ENCODE assay signal across 1 cellular context in genomic region chr3:42043116-42043796, GRCh38.
A peak's percentile ranks its signal among the peaks of the same experiment; 100 is the strongest.
TF ChIP-seq lines count a peak whose summit lies in the region.

No MANE protein-coding gene starts in this region.

TF ChIP-seq in HEK293, 187 proteins besides CTCF, POLR2A, EP300 and RAD21 (continued from another document):
- TF ChIP-seq ZNF398 (tag by site-specific recombination; IDR thresholded peaks at IDR 0.05) = peak; percentile 99
- TF ChIP-seq ZNF600 (tag by site-specific recombination; IDR thresholded peaks at IDR 0.05) = peak; percentile 60; the same call in 1 of the 2 replicates
- TF ChIP-seq ZBTB8A (tag by site-specific recombination; IDR thresholded peaks at IDR 0.05) = no peak
- TF ChIP-seq ZNF248 (tag by site-specific recombination; IDR thresholded peaks at IDR 0.05) = no peak
- TF ChIP-seq ZNF2 (tag by site-specific recombination; IDR thresholded peaks at IDR 0.05) = 0 out of 2 replicates have a peak, but pooled peaks have one; percentile 35
- TF ChIP-seq ZNF223 (tag by site-specific recombination; IDR thresholded peaks at IDR 0.05) = no peak
- TF ChIP-seq PATZ1 (tag by site-specific recombination; IDR thresholded peaks at IDR 0.05) = peak; percentile 86
- no peak for TF ChIP-seq ZNF23 (tag by site-specific recombination; IDR thresholded peaks at IDR 0.05; ENCODE audit: borderline replicate concordance)
- peak; percentile 51; the same call in 1 of the 2 replicates for TF ChIP-seq ZBTB48 (tag by site-specific recombination; IDR thresholded peaks at IDR 0.05)
- TF ChIP-seq ZBTB17 (tag by site-specific recombination; IDR thresholded peaks at IDR 0.05) = peak; percentile 84
- TF ChIP-seq ZSCAN23 (tag by site-specific recombination; IDR thresholded peaks at IDR 0.05) = 0 out of 2 replicates have a peak, but pooled peaks have one; percentile 58
- TF ChIP-seq ZNF184 (tag by site-specific recombination; IDR thresholded peaks at IDR 0.05) = no peak
- TF ChIP-seq WT1 (tag by site-specific recombination; IDR thresholded peaks at IDR 0.05) = peak; percentile 81
- peak; percentile 98 for TF ChIP-seq ZNF366 (tag by site-specific recombination; conservative IDR thresholded peaks at IDR 0.05)
- peak; percentile 56 for TF ChIP-seq GLIS2 (tag by site-specific recombination; IDR thresholded peaks at IDR 0.05)
- TF ChIP-seq PRDM10 (tag by site-specific recombination; IDR thresholded peaks at IDR 0.05) = peak; percentile 81
- peak; percentile 66 for TF ChIP-seq ZNF324 (tag by site-specific recombination; IDR thresholded peaks at IDR 0.05)
- peak; percentile 70 for TF ChIP-seq SP7 (tag by site-specific recombination; IDR thresholded peaks at IDR 0.05)
- peak; percentile 61 for TF ChIP-seq MZF1 (tag by site-specific recombination; IDR thresholded peaks at IDR 0.05; ENCODE audit: borderline replicate concordance)
- no peak for TF ChIP-seq ZNF26 (tag by site-specific recombination; IDR thresholded peaks at IDR 0.05)
- TF ChIP-seq KLF10 (tag by site-specific recombination; IDR thresholded peaks at IDR 0.05) = no peak
- no peak for TF ChIP-seq ZBTB1 (tag by site-specific recombination; IDR thresholded peaks at IDR 0.05)
- no peak for TF ChIP-seq ZSCAN16 (tag by site-specific recombination; IDR thresholded peaks at IDR 0.05)
- TF ChIP-seq ZXDB (tag by site-specific recombination; IDR thresholded peaks at IDR 0.05) = peak; percentile 75
- no peak for TF ChIP-seq ZNF423 (tag by site-specific recombination; IDR thresholded peaks at IDR 0.05)
- peak; percentile 81 for TF ChIP-seq TRIM28 (IDR thresholded peaks at IDR 0.05; ENCODE audit: borderline replicate concordance, low read length)
- no peak for TF ChIP-seq ZNF571 (tag by site-specific recombination; IDR thresholded peaks at IDR 0.05)
- TF ChIP-seq ZBTB20 (tag by site-specific recombination; IDR thresholded peaks at IDR 0.05) = no peak; the same call in 1 of the 2 replicates
- peak; percentile 83 for TF ChIP-seq GLIS1 (tag by site-specific recombination; IDR thresholded peaks at IDR 0.05)
- TF ChIP-seq KLF16 (tag by site-specific recombination; IDR thresholded peaks at IDR 0.05) = 0 out of 2 replicates have a peak, but pooled peaks have one; percentile 28
- no peak for TF ChIP-seq ZNF513 (tag by site-specific recombination; IDR thresholded peaks at IDR 0.05)
- 0 out of 2 replicates have a peak, but pooled peaks have one; percentile 10 for TF ChIP-seq FEZF1 (tag by site-specific recombination; IDR thresholded peaks at IDR 0.05)
- TF ChIP-seq ZFP69B (tag by site-specific recombination; IDR thresholded peaks at IDR 0.05) = peak; percentile 61
- TF ChIP-seq ZNF776 (tag by site-specific recombination; IDR thresholded peaks at IDR 0.05; ENCODE audit: borderline replicate concordance) = no peak
- TF ChIP-seq ZBTB21 (tag by site-specific recombination; IDR thresholded peaks at IDR 0.05) = peak; percentile 70
- TF ChIP-seq ZNF335 (tag by site-specific recombination; conservative IDR thresholded peaks at IDR 0.05) = no peak
- no peak for TF ChIP-seq ZNF354C (tag by site-specific recombination; IDR thresholded peaks at IDR 0.05; ENCODE audit: borderline replicate concordance, low read depth)
- TF ChIP-seq ZNF157 (tag by site-specific recombination; IDR thresholded peaks at IDR 0.05) = no peak
- TF ChIP-seq ZNF362 (tag by site-specific recombination; IDR thresholded peaks at IDR 0.05) = no peak
- TF ChIP-seq ZEB2 (tag by site-specific recombination; IDR thresholded peaks at IDR 0.05) = peak; percentile 72
- no peak for TF ChIP-seq MEIS1 (CRISPR knock-in tag; IDR thresholded peaks at IDR 0.05; ENCODE audit: borderline replicate concordance)
- peak; percentile 27; the same call in 1 of the 2 replicates for TF ChIP-seq HOXD13 (CRISPR knock-in tag; IDR thresholded peaks at IDR 0.05; ENCODE audit: borderline replicate concordance)
- TF ChIP-seq SP2 (tag by site-specific recombination; IDR thresholded peaks at IDR 0.05) = peak; percentile 32
- peak; percentile 67; the same call in 1 of the 2 replicates for TF ChIP-seq HIC1 (tag by site-specific recombination; IDR thresholded peaks at IDR 0.05)
- peak; percentile 46; the same call in 1 of the 2 replicates for TF ChIP-seq SP3 (tag by site-specific recombination; IDR thresholded peaks at IDR 0.05)
- TF ChIP-seq ZNF221 (tag by site-specific recombination; IDR thresholded peaks at IDR 0.05; ENCODE audit: borderline replicate concordance) = no peak
- TF ChIP-seq ZNF433 (tag by site-specific recombination; IDR thresholded peaks at IDR 0.05; ENCODE audit: low read depth) = no peak
- TF ChIP-seq ZFHX2 (tag by site-specific recombination; conservative IDR thresholded peaks at IDR 0.05) = no peak
- 0 out of 2 replicates have a peak, but pooled peaks have one; percentile 14 for TF ChIP-seq OSR2 (tag by site-specific recombination; IDR thresholded peaks at IDR 0.05)
TF ChIP-seq in HEK293: peak in this region for 32.
